Comparison of ENCODE assay signal across 12 cellular contexts in the genomic region with DNA sequence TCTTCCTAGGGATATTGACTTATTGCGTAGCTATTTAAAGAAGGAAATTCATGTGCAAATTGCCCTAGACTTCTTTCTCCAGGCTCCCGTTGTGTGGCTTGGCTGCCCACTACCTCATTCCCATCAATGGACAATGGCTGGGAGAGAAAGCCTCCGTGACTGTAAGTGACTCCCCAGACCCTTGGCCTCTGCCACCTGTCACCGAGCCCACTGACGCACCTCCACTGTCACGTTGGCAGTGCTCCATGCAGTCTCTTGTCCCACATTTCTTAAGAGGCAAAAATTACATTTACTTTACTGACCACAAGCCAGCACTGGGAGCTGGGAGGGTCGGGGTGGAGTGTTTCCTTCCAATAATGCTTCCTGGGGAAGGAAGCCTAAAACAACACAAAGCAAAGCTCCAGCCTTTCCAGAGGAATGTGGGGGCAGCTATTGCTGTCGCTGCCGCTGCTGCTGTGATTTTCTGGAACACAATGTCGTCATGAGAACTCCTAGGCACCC.
A peak's percentile ranks its signal among the peaks of the same experiment; 100 is the strongest.
DNase-seq lines count a peak whose midpoint lies in the region; TF ChIP-seq lines count a peak whose summit lies in the region.
"Had no signal": no experiment of that assay in that cellular context is flagged by ENCODE, and none has a peak within 500 bp of the region (broad histone marks: within the 10 kb centered on the region; RNA-seq: fewer than 3 reads in every experiment).

No MANE protein-coding gene starts in this region.

- H3K4me3 ChIP-seq in esophagus squamous epithelium (no peak overlapping the region), thyroid gland (replicated peaks in 1 of 3) (no peak overlapping the region)
- H3K4me3 ChIP-seq: cardiac muscle cell, SJSA1 had no signal

- no peak for TF ChIP-seq POLR2A in esophagus squamous epithelium (IDR thresholded peaks at IDR 0.05)
- TF ChIP-seq POLR2A in thyroid gland (IDR thresholded peaks at IDR 0.05) = no peak

- peaks cover 0 to 23% (median 10%) of the 10 kb centered on the region in 3 donors for H3K4me1 ChIP-seq in esophagus squamous epithelium
- peaks cover 12 to 37% of the 10 kb centered on the region in 2 donors for H3K4me1 ChIP-seq in thyroid gland

- H3K9me3 ChIP-seq in esophagus squamous epithelium (no peaks in the 10 kb centered on the region), thyroid gland (no peaks in the 10 kb centered on the region)
- H3K9me3 ChIP-seq: SJSA1 had no signal

- H3K36me3 ChIP-seq in esophagus squamous epithelium = no peaks in the 10 kb centered on the region
- no peaks in the 10 kb centered on the region for H3K36me3 ChIP-seq in thyroid gland
- H3K36me3 ChIP-seq: cardiac muscle cell had no signal

- peak; percentile 23 for DNase-seq in SHP77 treated with DMSO at 0.1 percent for 48 hours (lab: John Stamatoyannopoulos, UW)
- DNase-seq in esophagus squamous epithelium (lab: John Stamatoyannopoulos, UW) = no peak
- DNase-seq in lung microvascular endothelial cell (ENCODE audit: low read depth in 2 of 2) = peak; percentile 68 to 85
- DNase-seq in thyroid gland = peak; percentile 40 to 53
- no peak for DNase-seq in DMS153 (lab: John Stamatoyannopoulos, UW)
- DNase-seq in NK-92 treated with Interleukin-12 subunit alpha and Interleukin-12 subunit beta, amount 100 ng/mL, for 24 hours (lab: John Stamatoyannopoulos, UW) = no peak
- no peak for DNase-seq in activated CD4-positive, alpha-beta T cell treated with anti-CD3 and anti-CD28 coated beads for 4 hours
- DNase-seq in NCI-H2081 treated with DMSO at 0.1 percent for 48 hours (lab: John Stamatoyannopoulos, UW) = no peak
- DNase-seq: NCI-H1694; stimulated activated naive CD4-positive, alpha-beta T cell treated with Interleukin-2 at 50 U/mL for 16 hours had no signal

- H3K27ac ChIP-seq in esophagus squamous epithelium (peak overlapping the region in 3 of 4 donors; percentile 4 to 81 (median 52)), thyroid gland (peak overlapping the region; percentile 17 to 68 (median 45))
- H3K27ac ChIP-seq: cardiac muscle cell, SJSA1 had no signal

- H3K27me3 ChIP-seq in esophagus squamous epithelium (no peaks in the 10 kb centered on the region), thyroid gland (no peaks in the 10 kb centered on the region)
- H3K27me3 ChIP-seq: cardiac muscle cell, SJSA1 had no signal

- 46 to 55% methylated on average over 9 to 10 of the region's 10 CpGs for WGBS in esophagus squamous epithelium, 2 donors
- 6 to 15% methylated on average over 10 of the region's 10 CpGs for WGBS in thyroid gland, 2 donors

- intact Hi-C loops in esophagus squamous epithelium (cut with DNase I) (no loop called here), thyroid gland (cut with DNase I) (no loop called here)

- TF ChIP-seq CTCF in esophagus squamous epithelium (IDR thresholded peaks at IDR 0.05) = no peak
- no peak for TF ChIP-seq CTCF in thyroid gland (IDR thresholded peaks at IDR 0.05)

Comparison
In these comparisons a context has a peak if more than half of its experiments do, and no peak if none do; other contexts are left out.
1. DNase-seq: peak in SHP77 treated with DMSO at 0.1 percent for 48 hours (single experiment), lung microvascular endothelial cell (2 of 2) and thyroid gland (2 of 2); none in esophagus squamous epithelium (single experiment), DMS153 (single experiment), NK-92 treated with Interleukin-12 subunit alpha and Interleukin-12 subunit beta, amount 100 ng/mL, for 24 hours (single experiment), activated CD4-positive, alpha-beta T cell treated with anti-CD3 and anti-CD28 coated beads for 4 hours (0 of 2) and NCI-H2081 treated with DMSO at 0.1 percent for 48 hours (single experiment).